Comparison of ENCODE assay signal across 24 cellular contexts in the genomic region with DNA sequence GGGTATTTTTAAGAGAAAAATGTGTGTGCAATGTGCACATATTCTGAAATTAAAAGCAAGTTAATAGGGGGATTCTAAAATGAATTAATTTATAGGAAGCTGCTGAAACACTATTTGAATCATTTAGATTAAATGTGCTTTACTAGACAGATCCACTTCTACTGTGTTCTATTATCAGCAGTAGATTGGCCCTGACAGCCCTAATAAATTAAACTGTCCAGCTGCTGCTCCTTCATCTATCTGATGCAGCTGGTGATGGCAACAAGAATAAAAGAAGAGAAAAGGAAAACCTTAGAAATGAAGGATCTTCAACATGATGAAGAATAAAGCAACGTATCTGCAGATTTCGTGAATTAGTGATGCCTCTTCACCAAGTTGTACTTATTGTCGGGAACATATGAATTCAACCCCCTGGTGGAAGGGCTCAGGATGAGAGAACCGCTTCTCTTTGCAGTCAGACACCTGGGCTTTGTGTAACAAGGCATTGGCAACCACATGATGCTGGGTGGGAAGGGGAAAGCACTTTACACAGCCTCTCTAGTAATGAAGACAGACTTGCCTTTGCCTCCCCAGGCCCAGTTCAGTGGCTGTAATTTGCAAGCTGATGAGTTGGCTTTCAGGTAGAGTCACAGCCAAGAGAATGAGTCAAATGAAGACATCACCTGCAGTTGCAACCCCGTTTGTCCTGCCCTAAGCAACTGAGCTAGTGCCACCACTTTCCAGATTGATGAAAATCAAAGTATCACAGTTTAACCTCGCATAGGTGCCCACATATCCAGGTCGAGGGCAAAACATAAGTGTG.
DNase-seq lines count a peak whose midpoint lies in the region; TF ChIP-seq lines count a peak whose summit lies in the region.
"Had no signal": no experiment of that assay in that cellular context is flagged by ENCODE, and none has a peak within 500 bp of the region (broad histone marks: within the 10 kb centered on the region; RNA-seq: fewer than 3 reads in every experiment).

No MANE protein-coding gene starts in this region.

- H3K27me3 Mint-ChIP-seq in brain, result peaks cover 2% of the 10 kb centered on the region
- H3K27me3 Mint-ChIP-seq in neural crest cell (ENCODE audit: low read depth), result no peaks in the 10 kb centered on the region

- no peaks in the 10 kb centered on the region for H3K36me3 ChIP-seq in H7 (replicated peaks; ENCODE audit: control insufficient read depth, insufficient read depth, low read length)
- H3K36me3 ChIP-seq in MM.1S (replicated peaks; ENCODE audit: insufficient read depth, low read length), result no peaks in the 10 kb centered on the region
- no peaks in the 10 kb centered on the region for H3K36me3 ChIP-seq in trophoblast cell (ENCODE audit: control insufficient read depth in 1 of 2, insufficient read depth in 2 of 2, low read length in 2 of 2)
- H3K36me3 ChIP-seq: esophagus squamous epithelium, gastroesophageal sphincter, left lung, SJSA1, tibial artery had no signal

- H2BK5ac ChIP-seq in trophoblast cell (ENCODE audit: low read depth, low read length, poor library complexity), result no peak overlapping the region

- H3K9me3 Mint-ChIP-seq in brain (peaks cover 0 to 12% (median 6%) of the 10 kb centered on the region in 5 experiments), neural crest cell (peaks cover 2% of the 10 kb centered on the region)
- H3K9me3 Mint-ChIP-seq: naive thymus-derived CD8-positive, alpha-beta T cell; stimulated activated naive CD8-positive, alpha-beta T cell treated with anti-CD3 and anti-CD28 coated beads, Interleukin-15, amount 100 ng/mL, for 72 hours had no signal

- H2AK5ac ChIP-seq in trophoblast cell (ENCODE audit: low read length), result no peak overlapping the region

- WGBS in trophoblast cell (ENCODE audit: extremely low coverage, insufficient coverage, insufficient read length), result no CpG with 5 or more reads among the region's 7 CpGs

- peaks cover 26% of the 10 kb centered on the region for H3K4me1 Mint-ChIP-seq in brain
- peaks cover 3% of the 10 kb centered on the region for H3K4me1 Mint-ChIP-seq in neural crest cell
- H3K4me1 Mint-ChIP-seq: CD14-positive monocyte; IgD-negative memory B cell; naive thymus-derived CD8-positive, alpha-beta T cell; stimulated activated naive CD8-positive, alpha-beta T cell treated with anti-CD3 and anti-CD28 coated beads, Interleukin-15, amount 100 ng/mL, for 72 hours had no signal

- TF ChIP-seq CTCF in MM.1S (IDR thresholded peaks at IDR 0.05; ENCODE audit: low read length), result no peak
- no peak for TF ChIP-seq CTCF in brain (conservative IDR thresholded peaks at IDR 0.05)
- TF ChIP-seq CTCF in neural crest cell (conservative IDR thresholded peaks at IDR 0.05), result no peak

- no peak overlapping the region for H3K23ac ChIP-seq in trophoblast cell (ENCODE audit: low read length)

- no peak overlapping the region for H3K14ac ChIP-seq in trophoblast cell (ENCODE audit: low read length)

- H3K79me2 ChIP-seq in MM.1S (ENCODE audit: low read length) (no peaks in the 10 kb centered on the region), trophoblast cell (ENCODE audit: control insufficient read depth, insufficient read depth, low read length, poor library complexity) (no peaks in the 10 kb centered on the region)

- no peaks in the 10 kb centered on the region for H3K9me2 ChIP-seq in MM.1S (replicated peaks; ENCODE audit: insufficient read depth, low read length)

- H3K79me1 ChIP-seq in trophoblast cell (ENCODE audit: low read length), result no peaks in the 10 kb centered on the region

- H3K4me1 ChIP-seq in MM.1S (ENCODE audit: low read length) (peaks cover 13% of the 10 kb centered on the region), trophoblast cell (ENCODE audit: control insufficient read depth in 1 of 2, insufficient read depth in 2 of 2, low read length in 2 of 2) (no peaks in the 10 kb centered on the region)
- H3K4me1 ChIP-seq: body of pancreas, esophagus squamous epithelium, gastroesophageal sphincter, left lung, SJSA1, tibial artery had no signal

- no peak overlapping the region for H3K18ac ChIP-seq in trophoblast cell (ENCODE audit: low read length)

- no peak overlapping the region for H4K8ac ChIP-seq in trophoblast cell (ENCODE audit: low read depth, low read length)

- H3K9ac ChIP-seq in MM.1S (ENCODE audit: low read length), result no peak overlapping the region
- no peak overlapping the region for H3K9ac ChIP-seq in trophoblast cell (ENCODE audit: low read length)

- no peak overlapping the region for H4K91ac ChIP-seq in trophoblast cell (ENCODE audit: low read depth, low read length)

- no peak overlapping the region for H2BK120ac ChIP-seq in trophoblast cell (ENCODE audit: insufficient read depth, low read length, poor library complexity)

- H2AFZ ChIP-seq in MM.1S (ENCODE audit: low read length) (no peak overlapping the region; the same call in 1 of the 2 replicates), trophoblast cell (ENCODE audit: insufficient read depth, low read length, poor library complexity) (no peak overlapping the region)

- no peak overlapping the region for H2BK12ac ChIP-seq in trophoblast cell (ENCODE audit: low read length)

- no peaks in the 10 kb centered on the region for H3F3A ChIP-seq in MM.1S (ENCODE audit: insufficient read depth, low read length)

- H3K27ac Mint-ChIP-seq in brain, result peak overlapping the region; percentile 13 to 96 (median 82)
- peak overlapping the region; percentile 6 for H3K27ac Mint-ChIP-seq in neural crest cell (ENCODE audit: unreplicated experiment)
- H3K27ac Mint-ChIP-seq: CD14-positive monocyte; IgD-negative memory B cell; naive thymus-derived CD8-positive, alpha-beta T cell; stimulated activated naive CD8-positive, alpha-beta T cell treated with anti-CD3 and anti-CD28 coated beads, Interleukin-15, amount 100 ng/mL, for 72 hours had no signal

- H3K27ac ChIP-seq in MM.1S (ENCODE audit: low read length) (no peak overlapping the region), trophoblast cell (ENCODE audit: low read depth, low read length) (no peak overlapping the region)
- H3K27ac ChIP-seq: body of pancreas, esophagus squamous epithelium, gastroesophageal sphincter, HL-60, left lung, SJSA1, tibial artery had no signal

- H3K27me3 ChIP-seq in H7 (ENCODE audit: control insufficient read depth, insufficient read depth, low read length) (no peaks in the 10 kb centered on the region), MM.1S (replicated peaks; ENCODE audit: insufficient read depth, low read length) (no peaks in the 10 kb centered on the region), trophoblast cell (ENCODE audit: insufficient read depth, low read length) (no peaks in the 10 kb centered on the region)
- H3K27me3 ChIP-seq: body of pancreas, esophagus squamous epithelium, gastroesophageal sphincter, left lung, SJSA1, tibial artery had no signal

- H3K9me3 ChIP-seq in MM.1S (replicated peaks; ENCODE audit: insufficient read depth, low read length) (no peaks in the 10 kb centered on the region), trophoblast cell (ENCODE audit: insufficient read depth, low read depth, low read length) (no peaks in the 10 kb centered on the region)
- H3K9me3 ChIP-seq: body of pancreas, esophagus squamous epithelium, gastroesophageal sphincter, left lung, SJSA1, tibial artery had no signal

- H3K4me2 ChIP-seq in MM.1S (ENCODE audit: low read depth, low read length) (0 out of 2 replicates have a peak overlapping the region, but pooled peaks have one; percentile 22), trophoblast cell (ENCODE audit: low read length) (no peak overlapping the region)

- H3K4me3 ChIP-seq in H7 (ENCODE audit: insufficient read depth, low read depth, low read length) (no peak overlapping the region), MM.1S (ENCODE audit: low read length) (no peak overlapping the region), trophoblast cell (ENCODE audit: low read depth, low read length) (no peak overlapping the region)
- H3K4me3 ChIP-seq: body of pancreas, esophagus squamous epithelium, gastroesophageal sphincter, GM12878, left lung, SJSA1, tibial artery had no signal

- H3K4ac ChIP-seq in trophoblast cell (ENCODE audit: low read depth, low read length), result no peak overlapping the region

- DNase-seq in H7 (peak; percentile 20), MM.1S (no peak), neural crest cell (ENCODE audit: low read depth, low spot score) (no peak), HUDEP-2 (lab: John Stamatoyannopoulos, UW; ENCODE audit: unreplicated experiment in 76 of 76) (no peak), ureter (ENCODE audit: low spot score) (no peak), trophoblast cell (no peak)
- DNase-seq: activated gamma-delta T cell; body of pancreas; Calu3; DND-41; effector CD4-positive, alpha-beta T cell; esophagus squamous epithelium; left lung; naive thymus-derived CD8-positive, alpha-beta T cell; stimulated activated CD4-positive, alpha-beta T cell treated with anti-CD3 and anti-CD28 coated beads, Interleukin-15, amount 100 ng/mL, for 24 hours; stimulated activated naive CD8-positive, alpha-beta T cell treated with anti-CD3 and anti-CD28 coated beads, Interleukin-15, amount 100 ng/mL, for 72 hours; tibial artery had no signal

- H3K36me3 Mint-ChIP-seq in brain, result peaks cover 36% of the 10 kb centered on the region
- H3K36me3 Mint-ChIP-seq in neural crest cell (ENCODE audit: low read depth), result no peaks in the 10 kb centered on the region
- H3K36me3 Mint-ChIP-seq: CD14-positive monocyte; IgD-negative memory B cell; naive thymus-derived CD8-positive, alpha-beta T cell had no signal

- H3K4me3 Mint-ChIP-seq in brain, result no peak overlapping the region
- no peak overlapping the region for H3K4me3 Mint-ChIP-seq in neural crest cell
- H3K4me3 Mint-ChIP-seq: CD14-positive monocyte; IgD-negative memory B cell; naive thymus-derived CD8-positive, alpha-beta T cell; stimulated activated naive CD8-positive, alpha-beta T cell treated with anti-CD3 and anti-CD28 coated beads, Interleukin-15, amount 100 ng/mL, for 72 hours had no signal

- H4K20me1 ChIP-seq in MM.1S (ENCODE audit: insufficient read depth, low read length), result no peaks in the 10 kb centered on the region

- no peak overlapping the region for H4K12ac ChIP-seq in trophoblast cell (ENCODE audit: low read depth, low read length)
